ENCODE assay signal across 20 cellular contexts in the genomic region with DNA sequence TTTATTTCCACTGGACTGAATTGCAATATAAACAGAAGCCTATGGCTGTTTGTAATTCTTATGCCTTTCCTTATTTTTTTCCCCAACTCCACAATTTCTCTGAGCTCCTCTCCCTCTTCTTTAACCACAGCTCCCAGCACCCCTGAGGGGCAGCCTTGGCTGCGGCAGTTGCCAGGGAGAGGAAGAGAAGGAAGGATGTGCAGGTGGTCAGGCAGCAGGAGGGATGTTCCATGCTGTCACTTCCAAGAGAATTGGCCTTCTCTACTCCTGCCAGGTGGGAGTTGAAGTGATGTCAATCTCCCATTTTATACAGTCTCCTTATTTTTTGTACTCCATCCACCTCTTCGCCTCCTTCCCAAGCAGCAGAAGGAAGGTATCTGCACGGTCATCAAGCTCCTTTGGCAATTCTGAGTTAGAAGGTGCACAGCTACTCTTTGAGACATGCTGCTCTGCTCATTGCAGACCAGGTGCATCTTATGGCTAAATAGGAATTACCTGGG.
"Had no signal": no experiment of that assay in that cellular context is flagged by ENCODE, and none has a peak within 500 bp of the region (broad histone marks: within the 10 kb centered on the region; RNA-seq: fewer than 3 reads in every experiment).

No MANE protein-coding gene starts in this region.

- H3K27ac ChIP-seq: colonic mucosa, esophagus muscularis mucosa, foreskin keratinocyte, gastroesophageal sphincter, heart left ventricle, hepatocyte, left lung, ovary, right lobe of liver, thoracic aorta, transverse colon, vagina had no signal

- H3K4me3 ChIP-seq: colonic mucosa, esophagus muscularis mucosa, gastroesophageal sphincter, heart left ventricle, hepatocyte, left lung, ovary, right lobe of liver, thoracic aorta, transverse colon, vagina had no signal

- H3K4me1 ChIP-seq: colonic mucosa, esophagus muscularis mucosa, foreskin keratinocyte, gastroesophageal sphincter, heart left ventricle, left lung, right lobe of liver, transverse colon, vagina had no signal

- H3K4me2 ChIP-seq: hepatocyte had no signal

- H2AFZ ChIP-seq: hepatocyte had no signal

- H3K79me2 ChIP-seq: hepatocyte had no signal

- H3K27me3 ChIP-seq: colonic mucosa, esophagus muscularis mucosa, foreskin keratinocyte, gastroesophageal sphincter, hepatocyte, left lung, ovary, right lobe of liver, transverse colon, vagina had no signal

- DNase-seq: colonic mucosa; effector memory CD4-positive, alpha-beta T cell; foreskin keratinocyte; heart left ventricle; left cardiac atrium; left lung; natural killer cell; occipital lobe; ovary; right lobe of liver; small intestine; stimulated activated CD4-positive, alpha-beta T cell treated with anti-CD3 and anti-CD28 coated beads, Interleukin-15, amount 100 ng/mL, for 24 hours; stimulated activated CD4-positive, alpha-beta T cell treated with anti-CD3 and anti-CD28 coated beads, Interleukin-2, amount 100 ng/mL, for 48 hours; stimulated activated naive B cell treated with anti-CD40 and anti-IgM and Interleukin-4, amounts not matched to agents 10 μg/mL and 1 μg/mL and 100 μg/mL, for 72 hours; transverse colon had no signal

- H3K9me3 ChIP-seq: colonic mucosa, esophagus muscularis mucosa, gastroesophageal sphincter, heart left ventricle, left lung, ovary, right lobe of liver, thoracic aorta, transverse colon, vagina had no signal

- H3K36me3 ChIP-seq: colonic mucosa, esophagus muscularis mucosa, gastroesophageal sphincter, heart left ventricle, left lung, ovary, right lobe of liver, thoracic aorta, transverse colon, vagina had no signal
